14 cellular contexts compared by ENCODE assay signal in genomic region chr11:20754957-20755356, GRCh38.
A peak's percentile ranks its signal among the peaks of the same experiment; 100 is the strongest.
DNase-seq lines count a peak whose midpoint lies in the region; ATAC-seq and TF ChIP-seq lines count a peak whose summit lies in the region.
"Had no signal": no experiment of that assay in that cellular context is flagged by ENCODE, and none has a peak within 500 bp of the region (broad histone marks: within the 10 kb centered on the region; RNA-seq: fewer than 3 reads in every experiment).

No MANE protein-coding gene starts in this region.

- no peaks in the 10 kb centered on the region for H3K36me3 ChIP-seq in endodermal cell (ENCODE audit: control insufficient read depth, insufficient read depth, low read length)
- H3K36me3 ChIP-seq in brain microvascular endothelial cell (replicated peaks), result no peaks in the 10 kb centered on the region
- H3K36me3 ChIP-seq: SJSA1, stomach had no signal

- in situ Hi-C loops in brain microvascular endothelial cell (cut with HindIII; ENCODE audit: low pct_ligation_motif_present, low sequenced_read_pairs), result no loop called here

- no peak overlapping the region for H3K4me3 Mint-ChIP-seq in endodermal cell

- H3K9me3 Mint-ChIP-seq in endodermal cell, result no peaks in the 10 kb centered on the region

- DNase-seq in NCI-H146 (lab: John Stamatoyannopoulos, UW), result peak; percentile 68
- peak; percentile 80 for DNase-seq in endodermal cell
- no peak for DNase-seq in ureter (ENCODE audit: low spot score)
- DNase-seq in brain microvascular endothelial cell, result no peak
- DNase-seq: activated CD4-positive, alpha-beta T cell treated with anti-CD3 and anti-CD28 coated beads, Interleukin-2, amount 50 U/mL, for 1 hour; GOT3; left ventricle myocardium superior; stomach had no signal

- H3K27me3 Mint-ChIP-seq in endodermal cell (ENCODE audit: insufficient read depth), result peaks cover 10% of the 10 kb centered on the region

- H3K27me3 ChIP-seq in endodermal cell (ENCODE audit: control insufficient read depth, insufficient read depth, low read length, poor library complexity, severe bottlenecking) (peaks cover 6% of the 10 kb centered on the region), brain microvascular endothelial cell (replicated peaks) (no peaks in the 10 kb centered on the region)
- H3K27me3 ChIP-seq: SJSA1, stomach had no signal

- peak; percentile 40 for TF ChIP-seq CTCF in C4-2B (conservative IDR thresholded peaks at IDR 0.05)
- peak; percentile 39; the same call in 1 of the 3 replicates for TF ChIP-seq CTCF in GM12872 (IDR thresholded peaks at IDR 0.05; ENCODE audit: insufficient read depth, low read depth, low read length)
- peak; percentile 88 for TF ChIP-seq CTCF in endodermal cell (conservative IDR thresholded peaks at IDR 0.05)
- TF ChIP-seq CTCF in brain microvascular endothelial cell (IDR thresholded peaks at IDR 0.05; ENCODE audit: low read depth, low read length, missing control alignments), result no peak

- H3K4me1 ChIP-seq in endodermal cell (ENCODE audit: control insufficient read depth, insufficient read depth, low read length), result no peaks in the 10 kb centered on the region
- H3K4me1 ChIP-seq: SJSA1, stomach had no signal

- no peaks in the 10 kb centered on the region for H3K36me3 Mint-ChIP-seq in endodermal cell (ENCODE audit: low read depth)
- H3K36me3 Mint-ChIP-seq: activated naive CD4-positive, alpha-beta T cell treated with anti-CD3 and anti-CD28 coated beads, Interleukin-2, amount 50 U/mL, for 72 hours had no signal

- H3K27ac ChIP-seq in C4-2B, result no peak overlapping the region
- H3K27ac ChIP-seq in endodermal cell (ENCODE audit: low read depth, low read length), result no peak overlapping the region
- H3K27ac ChIP-seq in brain microvascular endothelial cell, result no peak overlapping the region
- H3K27ac ChIP-seq: SJSA1, stomach had no signal

- H3K9ac ChIP-seq in endodermal cell (ENCODE audit: extremely low read depth, low read length, poor library complexity, severe bottlenecking), result no peak overlapping the region

- 34 to 42% methylated on average over 4 to 6 of the region's 6 CpGs for WGBS in endodermal cell (ENCODE audit: insufficient coverage in 1 of 2, insufficient read length in 1 of 2), 2 experiments

- no peak overlapping the region for H3K27ac Mint-ChIP-seq in endodermal cell
- H3K27ac Mint-ChIP-seq: activated naive CD4-positive, alpha-beta T cell treated with anti-CD3 and anti-CD28 coated beads, Interleukin-2, amount 50 U/mL, for 72 hours had no signal

- H3K4me3 ChIP-seq in endodermal cell (ENCODE audit: low read length) (no peak overlapping the region), brain microvascular endothelial cell (ENCODE audit: low read depth, low read length) (no peak overlapping the region)
- H3K4me3 ChIP-seq: SJSA1, stomach had no signal

- ATAC-seq in HG03108 (IDR thresholded peaks at IDR 0.05; ENCODE audit: unreplicated experiment) (no peak), GM19467 (IDR thresholded peaks at IDR 0.05; ENCODE audit: unreplicated experiment) (no peak)
- ATAC-seq: activated naive CD4-positive, alpha-beta T cell treated with anti-CD3 and anti-CD28 coated beads, Interleukin-2, amount 50 U/mL, for 72 hours; left ventricle myocardium superior had no signal

- H3K9me3 ChIP-seq in endodermal cell (ENCODE audit: control insufficient read depth, low read length), result no peaks in the 10 kb centered on the region
- H3K9me3 ChIP-seq: SJSA1, stomach had no signal

- H3K4me1 Mint-ChIP-seq in endodermal cell, result no peaks in the 10 kb centered on the region

Comparison
In these comparisons a context has a peak if more than half of its experiments do, and no peak if none do; other contexts are left out.
1. DNase-seq: peak in NCI-H146 (single experiment) and endodermal cell (single experiment); none in ureter (single experiment) and brain microvascular endothelial cell (single experiment).